Comparison of ENCODE assay signal across 8 cellular contexts in genomic region chr3:146160233-146160963, GRCh38. TPM values are rescaled to one million over a fixed set of nuclear protein-coding genes. Genes with fewer than 3 reads are reported as not detected.
DNase-seq lines count a peak whose midpoint lies in the region; ATAC-seq and TF ChIP-seq lines count a peak whose summit lies in the region.

No MANE protein-coding gene starts in this region.

- DNase-seq in mammary epithelial cell (peak; percentile 83), retina (peak; percentile 81), RKO (ENCODE audit: low spot score) (no peak)

- H3K27me3 ChIP-seq in mammary epithelial cell (ENCODE audit: insufficient read depth, low read length): no peaks in the 10 kb centered on the region
- H3K27me3 ChIP-seq in iPS-15b (ENCODE audit: control insufficient read depth, insufficient read depth, low read length): peaks cover 14% of the 10 kb centered on the region

- H3K9me3 ChIP-seq in mammary epithelial cell (replicated peaks; ENCODE audit: insufficient read depth, low read length) (no peaks in the 10 kb centered on the region), iPS-15b (ENCODE audit: control insufficient read depth, insufficient read depth, low read length) (no peaks in the 10 kb centered on the region)

- H3K9ac ChIP-seq in mammary epithelial cell (ENCODE audit: insufficient read depth, low read length) (peak overlapping the region; percentile 84), iPS-15b (ENCODE audit: low read depth, low read length) (peak overlapping the region; percentile 71)

- TF ChIP-seq CTCF in 22Rv1 (IDR thresholded peaks at IDR 0.05) (peak; percentile 66), GM12875 (IDR thresholded peaks at IDR 0.05; ENCODE audit: borderline replicate concordance, insufficient read depth, low read depth, low read length) (no peak), mammary epithelial cell (conservative IDR thresholded peaks at IDR 0.05 in 1 of 2, IDR thresholded peaks at IDR 0.05 in 1 of 2; ENCODE audit: extremely low read depth in 1 of 2, insufficient read depth in 1 of 2, low read depth in 1 of 2, low read length in 2 of 2) (peak; percentile 44 to 74)

- no peaks in the 10 kb centered on the region for H3K36me3 ChIP-seq in mammary epithelial cell (ENCODE audit: insufficient read depth, low read length)
- H3K36me3 ChIP-seq in iPS-15b (ENCODE audit: control insufficient read depth, insufficient read depth, low read length): no peaks in the 10 kb centered on the region

- in situ Hi-C loops in mammary epithelial cell (cut with MboI; ENCODE audit: low sequenced_read_pairs in 2 of 2): loop anchor here in 1 of 2 donors (25.0 kb wide), 1 partner anchor 98 kb away; no protein-coding TSS in a partner anchor

- H2AFZ ChIP-seq in mammary epithelial cell (ENCODE audit: low read depth, low read length): peak overlapping the region; percentile 86

- dilution Hi-C loops in mammary epithelial cell (cut with HindIII; ENCODE audit: low sequenced_read_pairs): no loop called here

- peaks cover 54% of the 10 kb centered on the region for H3K79me2 ChIP-seq in mammary epithelial cell (ENCODE audit: insufficient read depth, low read length)

- CTCF ChIA-PET in mammary epithelial cell (lab: Charles Lee; ENCODE audit: low non-redundant PET): interaction anchor here (0.6 kb wide), 1 partner anchor 95 kb away, joined by 5 read pairs; no protein-coding TSS in a partner anchor

- H3K4me3 ChIP-seq in GM12875 (ENCODE audit: low read depth, low read length) (peak overlapping the region; percentile 38), mammary epithelial cell (replicated peaks in 1 of 3; ENCODE audit: insufficient read depth in 1 of 3, low read depth in 2 of 3, low read length in 3 of 3) (peak overlapping the region; percentile 63 to 86 (median 76)), iPS-15b (ENCODE audit: low read depth, low read length) (peak overlapping the region; percentile 69)

- WGBS in mammary epithelial cell (ENCODE audit: low coverage, missing lambda C conversion rate): 0% methylated on average over 10 of the region's 37 CpGs

- H3K27ac ChIP-seq in 22Rv1: peak overlapping the region; percentile 73
- H3K27ac ChIP-seq in mammary epithelial cell (ENCODE audit: insufficient read depth, low read depth, low read length): peak overlapping the region; percentile 86

- H3K4me1 ChIP-seq in mammary epithelial cell (ENCODE audit: insufficient read depth, low read length): peaks cover 51% of the 10 kb centered on the region
- H3K4me1 ChIP-seq in iPS-15b (ENCODE audit: control insufficient read depth, insufficient read depth, low read length): peaks cover 2% of the 10 kb centered on the region

- BruUV-seq in mammary epithelial cell (replicated peaks; lab: Mats Ljungman, UMichigan): no TSS peak

- intact Hi-C loops in mammary epithelial cell (cut with micrococcal nuclease): loop anchor here (1.0 to 2.0 kb wide), 3 partner anchors 24 to 95 kb away; no protein-coding TSS in a partner anchor

- peak; percentile 21 for ATAC-seq in HG03432 (IDR thresholded peaks at IDR 0.05; ENCODE audit: unreplicated experiment)

- no peaks in the 10 kb centered on the region for H4K20me1 ChIP-seq in mammary epithelial cell (ENCODE audit: insufficient read depth, low read length)

- H3K4me2 ChIP-seq in mammary epithelial cell (ENCODE audit: insufficient read depth, low read depth, low read length): peak overlapping the region; percentile 81

TF ChIP-seq in PFSK-1, 5 proteins besides CTCF, POLR2A, EP300 and RAD21:
- peak; percentile 37; the same call in 1 of the 2 replicates for TF ChIP-seq SIN3A (IDR thresholded peaks at IDR 0.05; ENCODE audit: borderline replicate concordance, insufficient read depth, low read length)
- TF ChIP-seq TAF1 (IDR thresholded peaks at IDR 0.05; ENCODE audit: borderline replicate concordance, insufficient read depth, low read length): no peak
- TF ChIP-seq, protein P1, sequence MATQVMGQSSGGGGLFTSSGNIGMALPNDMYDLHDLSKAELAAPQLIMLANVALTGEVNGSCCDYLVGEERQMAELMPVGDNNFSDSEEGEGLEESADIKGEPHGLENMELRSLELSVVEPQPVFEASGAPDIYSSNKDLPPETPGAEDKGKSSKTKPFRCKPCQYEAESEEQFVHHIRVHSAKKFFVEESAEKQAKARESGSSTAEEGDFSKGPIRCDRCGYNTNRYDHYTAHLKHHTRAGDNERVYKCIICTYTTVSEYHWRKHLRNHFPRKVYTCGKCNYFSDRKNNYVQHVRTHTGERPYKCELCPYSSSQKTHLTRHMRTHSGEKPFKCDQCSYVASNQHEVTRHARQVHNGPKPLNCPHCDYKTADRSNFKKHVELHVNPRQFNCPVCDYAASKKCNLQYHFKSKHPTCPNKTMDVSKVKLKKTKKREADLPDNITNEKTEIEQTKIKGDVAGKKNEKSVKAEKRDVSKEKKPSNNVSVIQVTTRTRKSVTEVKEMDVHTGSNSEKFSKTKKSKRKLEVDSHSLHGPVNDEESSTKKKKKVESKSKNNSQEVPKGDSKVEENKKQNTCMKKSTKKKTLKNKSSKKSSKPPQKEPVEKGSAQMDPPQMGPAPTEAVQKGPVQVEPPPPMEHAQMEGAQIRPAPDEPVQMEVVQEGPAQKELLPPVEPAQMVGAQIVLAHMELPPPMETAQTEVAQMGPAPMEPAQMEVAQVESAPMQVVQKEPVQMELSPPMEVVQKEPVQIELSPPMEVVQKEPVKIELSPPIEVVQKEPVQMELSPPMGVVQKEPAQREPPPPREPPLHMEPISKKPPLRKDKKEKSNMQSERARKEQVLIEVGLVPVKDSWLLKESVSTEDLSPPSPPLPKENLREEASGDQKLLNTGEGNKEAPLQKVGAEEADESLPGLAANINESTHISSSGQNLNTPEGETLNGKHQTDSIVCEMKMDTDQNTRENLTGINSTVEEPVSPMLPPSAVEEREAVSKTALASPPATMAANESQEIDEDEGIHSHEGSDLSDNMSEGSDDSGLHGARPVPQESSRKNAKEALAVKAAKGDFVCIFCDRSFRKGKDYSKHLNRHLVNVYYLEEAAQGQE (IDR thresholded peaks at IDR 0.05; ENCODE audit: insufficient read depth in 1 of 2, low read depth in 2 of 2, low read length in 2 of 2): no peak

RNA-seq across cellular contexts. Expression of gene PLOD2, which starts 0.6 kb away (rescaled TPM):
- 7.8 TPM for polyA plus RNA-seq in PFSK-1 (2012; ENCODE audit: insufficient read length, low read depth)
- 100 to 1,000 TPM in 1 of 2 donors, 10 to 100 TPM in 1; 42.1 to 112 TPM for total RNA-seq in mammary epithelial cell
- polyA plus RNA-seq in mammary epithelial cell: 19.6 TPM
- polyA minus RNA-seq in mammary epithelial cell: 38.8 TPM
